13 cellular contexts compared by ENCODE assay signal in genomic region chr4:7610062-7610670, GRCh38.
DNase-seq lines count a peak whose midpoint lies in the region; ATAC-seq and TF ChIP-seq lines count a peak whose summit lies in the region.
"Had no signal": no experiment of that assay in that cellular context is flagged by ENCODE, and none has a peak within 500 bp of the region (broad histone marks: within the 10 kb centered on the region; RNA-seq: fewer than 3 reads in every experiment).

No MANE protein-coding gene starts in this region.

- no peak overlapping the region for H3K27ac ChIP-seq in GM23338 (ENCODE audit: low read depth)
- no peak overlapping the region for H3K27ac ChIP-seq in HEK293 (ENCODE audit: extremely low read depth, low read depth, low read length)
- no peak overlapping the region for H3K27ac ChIP-seq in neural progenitor cell
- H3K27ac ChIP-seq in smooth muscle cell (ENCODE audit: low read depth): no peak overlapping the region

- TF ChIP-seq CTCF in GM23338 (conservative IDR thresholded peaks at IDR 0.05; ENCODE audit: low read depth in 2 of 2) (no peak), HEK293 (tag by site-specific recombination; IDR thresholded peaks at IDR 0.05) (no peak), glutamatergic neuron (IDR thresholded peaks at IDR 0.05; ENCODE audit: partially characterized antibody, unreplicated experiment) (no peak), neural progenitor cell (IDR thresholded peaks at IDR 0.05) (no peak), smooth muscle cell (IDR thresholded peaks at IDR 0.05; ENCODE audit: borderline replicate concordance, insufficient read depth, poor library complexity, severe bottlenecking) (no peak)

- POLR2A ChIA-PET in HEK293 (lab: Yijun Ruan, JAX): no interaction called here

- H3K27me3 Mint-ChIP-seq in GM23338 (ENCODE audit: insufficient read depth, low read depth, poor library complexity) (peaks cover 6% of the 10 kb centered on the region), glutamatergic neuron (ENCODE audit: unreplicated experiment) (peaks cover 6% of the 10 kb centered on the region), neural progenitor cell (ENCODE audit: insufficient read depth, low read depth) (peaks cover 2% of the 10 kb centered on the region)

- H3K4me1 Mint-ChIP-seq in GM23338 (peaks cover 2% of the 10 kb centered on the region; the same call in 1 of the 3 replicates), glutamatergic neuron (ENCODE audit: low read depth, unreplicated experiment) (peaks cover 2% of the 10 kb centered on the region), neural progenitor cell (peaks cover 19% of the 10 kb centered on the region)
- H3K4me1 Mint-ChIP-seq: CD8-positive, alpha-beta memory T cell had no signal

- DNase-seq in GM23338 (ENCODE audit: low spot score) (no peak), glutamatergic neuron (no peak), neural progenitor cell (ENCODE audit: low spot score) (no peak), DMS53 (lab: John Stamatoyannopoulos, UW) (no peak), AML-193 (lab: John Stamatoyannopoulos, UW) (no peak), C1 segment of cervical spinal cord (lab: John Stamatoyannopoulos, UW) (no peak), smooth muscle cell (lab: John Stamatoyannopoulos, UW; ENCODE audit: unreplicated experiment) (no peak)
- DNase-seq: Caco-2; CD8-positive, alpha-beta memory T cell; GF-D8; IMR-90 had no signal

- H3K4me1 ChIP-seq in GM23338 (ENCODE audit: insufficient read depth) (no peaks in the 10 kb centered on the region), HEK293 (ENCODE audit: control insufficient read depth, insufficient read depth, low read length) (no peaks in the 10 kb centered on the region), neural progenitor cell (no peaks in the 10 kb centered on the region), smooth muscle cell (ENCODE audit: low read depth) (no peaks in the 10 kb centered on the region)
- H3K4me1 ChIP-seq: Caco-2 had no signal

- H3K79me2 ChIP-seq in GM23338 (replicated peaks; ENCODE audit: insufficient read depth) (no peaks in the 10 kb centered on the region), neural progenitor cell (ENCODE audit: low read depth) (no peaks in the 10 kb centered on the region), smooth muscle cell (ENCODE audit: low read depth) (no peaks in the 10 kb centered on the region)

- no peak overlapping the region for H3K9ac ChIP-seq in neural progenitor cell
- H3K9ac ChIP-seq in smooth muscle cell (ENCODE audit: low read depth): no peak overlapping the region

- H3K4me3 ChIP-seq in GM23338 (no peak overlapping the region), HEK293 (ENCODE audit: low read depth, low read length) (no peak overlapping the region), neural progenitor cell (no peak overlapping the region), smooth muscle cell (no peak overlapping the region)

- no peak overlapping the region for H3K4me3 Mint-ChIP-seq in GM23338
- H3K4me3 Mint-ChIP-seq in glutamatergic neuron (ENCODE audit: unreplicated experiment): peak overlapping the region; percentile 34
- H3K4me3 Mint-ChIP-seq in neural progenitor cell: no peak overlapping the region
- H3K4me3 Mint-ChIP-seq: CD8-positive, alpha-beta memory T cell had no signal

- H3K9me3 ChIP-seq in HEK293 (ENCODE audit: control insufficient read depth, insufficient read depth, low read depth, low read length) (no peaks in the 10 kb centered on the region), neural progenitor cell (ENCODE audit: low read depth) (no peaks in the 10 kb centered on the region), smooth muscle cell (replicated peaks; ENCODE audit: low read depth) (no peaks in the 10 kb centered on the region)
- H3K9me3 ChIP-seq: Caco-2 had no signal

- 0 out of 2 replicates have a peak overlapping the region, but pooled peaks have one; percentile 1 for H3K27ac Mint-ChIP-seq in GM23338
- no peak overlapping the region for H3K27ac Mint-ChIP-seq in glutamatergic neuron (ENCODE audit: unreplicated experiment)
- H3K27ac Mint-ChIP-seq in neural progenitor cell: peak overlapping the region; percentile 72

- H3K36me3 ChIP-seq in GM23338 (ENCODE audit: insufficient read depth): no peaks in the 10 kb centered on the region
- no peaks in the 10 kb centered on the region for H3K36me3 ChIP-seq in HEK293 (ENCODE audit: control insufficient read depth in 2 of 2, insufficient read depth in 1 of 2, low read length in 2 of 2)
- no peaks in the 10 kb centered on the region for H3K36me3 ChIP-seq in neural progenitor cell
- H3K36me3 ChIP-seq in smooth muscle cell (ENCODE audit: low read depth): no peaks in the 10 kb centered on the region

- WGBS in smooth muscle cell (ENCODE audit: low lambda C conversion rate): 91% methylated on average over 17 of the region's 17 CpGs

- CTCF ChIA-PET in HEK293 (lab: Yijun Ruan, JAX): no interaction called here

- ATAC-seq in GM23338: no peak
- ATAC-seq: HCT116 had no signal

- H3K27me3 ChIP-seq in GM23338 (ENCODE audit: insufficient read depth) (no peaks in the 10 kb centered on the region), neural progenitor cell (no peaks in the 10 kb centered on the region), smooth muscle cell (ENCODE audit: low read depth) (no peaks in the 10 kb centered on the region)

- no peaks in the 10 kb centered on the region for H3K9me2 ChIP-seq in GM23338 (ENCODE audit: insufficient read depth)

- H3K36me3 Mint-ChIP-seq in GM23338 (ENCODE audit: low read depth): no peaks in the 10 kb centered on the region
- H3K36me3 Mint-ChIP-seq in glutamatergic neuron (ENCODE audit: unreplicated experiment): peaks cover 14% of the 10 kb centered on the region
- no peaks in the 10 kb centered on the region for H3K36me3 Mint-ChIP-seq in neural progenitor cell
- H3K36me3 Mint-ChIP-seq: CD8-positive, alpha-beta memory T cell had no signal

- H3K4me2 ChIP-seq in GM23338: no peak overlapping the region
- no peak overlapping the region for H3K4me2 ChIP-seq in neural progenitor cell
- no peak overlapping the region for H3K4me2 ChIP-seq in smooth muscle cell

- H2AFZ ChIP-seq in GM23338: no peak overlapping the region
- H2AFZ ChIP-seq in neural progenitor cell (replicated peaks): no peak overlapping the region
- no peak overlapping the region for H2AFZ ChIP-seq in smooth muscle cell (ENCODE audit: low read depth)

- H4K20me1 ChIP-seq in GM23338 (replicated peaks; ENCODE audit: insufficient read depth) (no peaks in the 10 kb centered on the region), neural progenitor cell (ENCODE audit: low read depth) (no peaks in the 10 kb centered on the region), smooth muscle cell (ENCODE audit: low read depth) (no peaks in the 10 kb centered on the region)

- H3K9me3 Mint-ChIP-seq in GM23338 (peaks cover under 1% of the 10 kb centered on the region), glutamatergic neuron (ENCODE audit: unreplicated experiment) (peaks cover 3% of the 10 kb centered on the region), neural progenitor cell (no peaks in the 10 kb centered on the region)

- H3F3A ChIP-seq in GM23338 (replicated peaks; ENCODE audit: low read depth) (no peaks in the 10 kb centered on the region), neural progenitor cell (ENCODE audit: low read depth) (no peaks in the 10 kb centered on the region), smooth muscle cell (ENCODE audit: low read depth) (no peaks in the 10 kb centered on the region)

TF ChIP-seq in GM23338, 12 proteins besides CTCF, POLR2A, EP300 and RAD21 (continues in another document):
- no peak for TF ChIP-seq EZH2phosphoT487 (IDR thresholded peaks at IDR 0.05; ENCODE audit: unreplicated experiment)

TF ChIP-seq in HEK293, 187 proteins besides CTCF, POLR2A, EP300 and RAD21:
- TF ChIP-seq EGR2 (tag by site-specific recombination; IDR thresholded peaks at IDR 0.05; ENCODE audit: low read depth): peak; percentile 62
- TF ChIP-seq ZFHX2 (tag by site-specific recombination; conservative IDR thresholded peaks at IDR 0.05): peak; percentile 66
- no peak for TF ChIP-seq ZNF596 (tag by site-specific recombination; IDR thresholded peaks at IDR 0.05)
